13 cellular contexts compared by ENCODE assay signal in genomic region chr9:37968228-37968672, GRCh38.
DNase-seq lines count a peak whose midpoint lies in the region; ATAC-seq and TF ChIP-seq lines count a peak whose summit lies in the region.
"Had no signal": no experiment of that assay in that cellular context is flagged by ENCODE, and none has a peak within 500 bp of the region (broad histone marks: within the 10 kb centered on the region; RNA-seq: fewer than 3 reads in every experiment).

No MANE protein-coding gene starts in this region.

- CTCF ChIA-PET in activated CD4-positive, alpha-beta T cell treated with anti-CD3 and anti-CD28 coated beads for 36 hours (lab: Charles Lee) = interaction anchor here (1.3 kb wide), 1 partner anchor 31 kb away, joined by 4 read pairs; no protein-coding TSS in a partner anchor

- peak overlapping the region; percentile 26 to 42 for H3K27ac ChIP-seq in ascending aorta
- H3K27ac ChIP-seq in substantia nigra (ENCODE audit: low read depth, low read length, poor library complexity, severe bottlenecking) = peak overlapping the region; percentile 24
- H3K27ac ChIP-seq: thyroid gland had no signal

- H3K9me3 ChIP-seq in ascending aorta = no peaks in the 10 kb centered on the region
- H3K9me3 ChIP-seq: thyroid gland had no signal

- peaks cover under 1 to 14% of the 10 kb centered on the region in 2 donors for H3K36me3 ChIP-seq in ascending aorta
- H3K36me3 ChIP-seq: thyroid gland had no signal

- intact Hi-C loops in ascending aorta (cut with DNase I) = no loop called here
- intact Hi-C loops in activated CD4-positive, alpha-beta T cell treated with anti-CD3 and anti-CD28 coated beads for 36 hours (cut with DNase I, micrococcal nuclease) = no loop called here

- H3K4me3 ChIP-seq in ascending aorta = no peak overlapping the region
- H3K4me3 ChIP-seq: thyroid gland had no signal

- DNase-seq in LHCN-M2 (ENCODE audit: low read depth) (peak; percentile 55), ascending aorta (ENCODE audit: low spot score in 2 of 2) (no peak), hepatic stellate cell (ENCODE audit: low spot score) (peak; percentile 66), substantia nigra (lab: John Stamatoyannopoulos, UW) (no peak), MV-4-11 (lab: John Stamatoyannopoulos, UW) (no peak)
- no peak for DNase-seq in activated CD4-positive, alpha-beta T cell treated with anti-CD3 and anti-CD28 coated beads for 36 hours
- no peak for DNase-seq in stimulated activated CD8-positive, alpha-beta memory T cell treated with anti-CD3 and anti-CD28 coated beads, Interleukin-4, amount 100 ng/mL, for 48 hours
- DNase-seq: activated CD4-positive, alpha-beta T cell treated with anti-CD3 and anti-CD28 coated beads, Interleukin-2, amount 50 U/mL, for 48 hours; DND-41; left cardiac atrium; thyroid gland had no signal

- H3K27ac Mint-ChIP-seq in activated CD4-positive, alpha-beta T cell treated with anti-CD3 and anti-CD28 coated beads for 36 hours = no peak overlapping the region
- H3K27ac Mint-ChIP-seq: activated naive CD4-positive, alpha-beta T cell treated with anti-CD3 and anti-CD28 coated beads, Interleukin-2, amount 50 U/mL, for 72 hours had no signal

- H3K4me1 ChIP-seq in ascending aorta = peaks cover 5 to 40% of the 10 kb centered on the region in 2 donors
- H3K4me1 ChIP-seq: thyroid gland had no signal

- TF ChIP-seq CTCF in ascending aorta (IDR thresholded peaks at IDR 0.05) = no peak

- H3K27me3 Mint-ChIP-seq in activated CD4-positive, alpha-beta T cell treated with anti-CD3 and anti-CD28 coated beads for 36 hours = no peaks in the 10 kb centered on the region

- H3K9me3 Mint-ChIP-seq in activated CD4-positive, alpha-beta T cell treated with anti-CD3 and anti-CD28 coated beads for 36 hours (ENCODE audit: low read depth) = no peaks in the 10 kb centered on the region
- H3K9me3 Mint-ChIP-seq: activated naive CD4-positive, alpha-beta T cell treated with anti-CD3 and anti-CD28 coated beads, Interleukin-2, amount 50 U/mL, for 72 hours had no signal

- H3K27me3 ChIP-seq in ascending aorta = no peaks in the 10 kb centered on the region
- H3K27me3 ChIP-seq: thyroid gland had no signal

- peaks cover 20% of the 10 kb centered on the region for H3K4me1 Mint-ChIP-seq in activated CD4-positive, alpha-beta T cell treated with anti-CD3 and anti-CD28 coated beads for 36 hours

- no peak overlapping the region for H3K4me3 Mint-ChIP-seq in activated CD4-positive, alpha-beta T cell treated with anti-CD3 and anti-CD28 coated beads for 36 hours

- no peaks in the 10 kb centered on the region for H3K36me3 Mint-ChIP-seq in activated CD4-positive, alpha-beta T cell treated with anti-CD3 and anti-CD28 coated beads for 36 hours (ENCODE audit: low read depth)
- H3K36me3 Mint-ChIP-seq: activated naive CD4-positive, alpha-beta T cell treated with anti-CD3 and anti-CD28 coated beads, Interleukin-2, amount 50 U/mL, for 72 hours had no signal

- no peak for ATAC-seq in activated CD4-positive, alpha-beta T cell treated with anti-CD3 and anti-CD28 coated beads for 36 hours
- no peak for ATAC-seq in GM21723 (IDR thresholded peaks at IDR 0.05; ENCODE audit: unreplicated experiment)
- ATAC-seq: activated naive CD4-positive, alpha-beta T cell treated with anti-CD3 and anti-CD28 coated beads, Interleukin-2, amount 50 U/mL, for 72 hours had no signal

- POLR2A ChIA-PET in activated CD4-positive, alpha-beta T cell treated with anti-CD3 and anti-CD28 coated beads for 36 hours (lab: Charles Lee) = no interaction called here

Comparison
In these comparisons a context has a peak if more than half of its experiments do, and no peak if none do; other contexts are left out.
1. DNase-seq: peak in LHCN-M2 (single experiment) and hepatic stellate cell (single experiment); none in ascending aorta (0 of 2), substantia nigra (0 of 49), activated CD4-positive, alpha-beta T cell treated with anti-CD3 and anti-CD28 coated beads for 36 hours (single experiment), stimulated activated CD8-positive, alpha-beta memory T cell treated with anti-CD3 and anti-CD28 coated beads, Interleukin-4, amount 100 ng/mL, for 48 hours (single experiment) and MV-4-11 (single experiment).